In genomic region chr1:113913312-113913668, GRCh38 we compare ENCODE assay signal across 17 cellular contexts. TPM values are rescaled to one million over a fixed set of nuclear protein-coding genes. Genes with fewer than 3 reads are reported as not detected.
DNase-seq lines count a peak whose midpoint lies in the region; ATAC-seq, FAIRE-seq and TF ChIP-seq lines count a peak whose summit lies in the region.
"Had no signal": no experiment of that assay in that cellular context is flagged by ENCODE, and none has a peak within 500 bp of the region (broad histone marks: within the 10 kb centered on the region; RNA-seq: fewer than 3 reads in every experiment).

No MANE protein-coding gene starts in this region.

- no peak for TF ChIP-seq EP300 in tibial nerve (IDR thresholded peaks at IDR 0.05)

- H3K4me1 ChIP-seq in pancreas = peaks cover 0 to 3% (median 0%) of the 10 kb centered on the region in 3 donors
- peaks cover 0 to 11% (median 0%) of the 10 kb centered on the region in 4 donors for H3K4me1 ChIP-seq in tibial nerve

- intact Hi-C loops in Right ventricle myocardium superior (cut with DNase I) (no loop called here), pancreas (cut with DNase I) (no loop called here)

- TF ChIP-seq CTCF in pancreas (IDR thresholded peaks at IDR 0.05) = no peak
- no peak for TF ChIP-seq CTCF in tibial nerve (IDR thresholded peaks at IDR 0.05)

- no peaks in the 10 kb centered on the region for H3K27me3 ChIP-seq in pancreas
- no peaks in the 10 kb centered on the region for H3K27me3 ChIP-seq in tibial nerve

- DNase-seq in NCI-H2029 (lab: John Stamatoyannopoulos, UW) (peak; percentile 32), NCI-H2029 treated with DMSO at 0.1 percent for 48 hours (lab: John Stamatoyannopoulos, UW) (no peak), Right ventricle myocardium superior (no peak), pancreas (no peak), tibial nerve (ENCODE audit: low spot score in 2 of 2) (no peak), EL (no peak)
- DNase-seq in effector CD4-positive, alpha-beta T cell = no peak
- no peak for DNase-seq in activated CD4-positive, alpha-beta T cell treated with anti-CD3 and anti-CD28 coated beads for 4 hours
- DNase-seq: 8988T; CD4-positive, CD25-positive, alpha-beta regulatory T cell; DMS79; naive thymus-derived CD4-positive, alpha-beta T cell; NCI-H2107; SHP77 treated with DMSO at 0.1 percent for 48 hours; stimulated activated naive CD4-positive, alpha-beta T cell had no signal

- H3K36me3 ChIP-seq in pancreas (peaks cover 0 to 4% (median 0%) of the 10 kb centered on the region in 3 donors), tibial nerve (peaks cover 0 to 43% (median 9%) of the 10 kb centered on the region in 3 donors)

- no peak for FAIRE-seq in pancreas (lab: Jason Lieb, UNC)

- 38 to 49% methylated on average over 3 of the region's 3 CpGs for WGBS in pancreas, 2 donors
- 56 to 58% methylated on average over 3 of the region's 3 CpGs for WGBS in tibial nerve, 2 donors

- peak; percentile 61 for ATAC-seq in Right ventricle myocardium superior (ENCODE audit: poor library complexity)
- ATAC-seq in pancreas = peak in 3 of 4 donors; percentile 21 to 32 (median 29)
- ATAC-seq: activated naive CD4-positive, alpha-beta T cell treated with anti-CD3 and anti-CD28 coated beads, Interleukin-2, amount 50 U/mL, for 72 hours; naive thymus-derived CD4-positive, alpha-beta T cell; sciatic nerve had no signal

- no peak for TF ChIP-seq POLR2A in tibial nerve (IDR thresholded peaks at IDR 0.05)

- no peak overlapping the region for H3K4me3 ChIP-seq in pancreas
- H3K4me3 ChIP-seq in tibial nerve = no peak overlapping the region

- H3K27ac ChIP-seq in pancreas = peak overlapping the region in 2 of 4 donors; percentile 10 to 24
- peak overlapping the region; percentile 9 to 59 (median 40) for H3K27ac ChIP-seq in tibial nerve

- H3K9me3 ChIP-seq in pancreas (no peaks in the 10 kb centered on the region), tibial nerve (no peaks in the 10 kb centered on the region)

RNA-seq across cellular contexts. Expression of gene DCLRE1B, which starts 8.2 kb away (rescaled TPM):
- total RNA-seq in Right ventricle myocardium superior = 2.2 TPM
- 1 to 10 TPM in 5 of 6 donors, under 1 TPM in 1; 0.71 to 2.7 (median 1.5) TPM for total RNA-seq in pancreas
- polyA plus RNA-seq in pancreas = 1 to 10 TPM in 1 of 2 donors, under 1 TPM in 1; 0.68 to 1.2 TPM
- 1 to 10 TPM; 3.5 to 7.2 (median 4.3) TPM for total RNA-seq in tibial nerve

RNA-seq across cellular contexts. Expression of gene AP4B1, which starts 8.7 kb away (rescaled TPM):
- total RNA-seq in Right ventricle myocardium superior (11.4 TPM), pancreas (10 to 100 TPM in 5 of 6 donors, 1 to 10 TPM in 1; 8.2 to 16.4 (median 11.8) TPM), tibial nerve (10 to 100 TPM; 22.1 to 39.9 (median 34.5) TPM)
- 10 to 100 TPM; 17.4 to 37.5 TPM for polyA plus RNA-seq in pancreas

RNA-seq across cellular contexts. Expression of gene HIPK1, which starts 15.8 kb away (rescaled TPM):
- total RNA-seq in Right ventricle myocardium superior = 52.4 TPM
- 10 to 100 TPM; 27.9 to 42.1 (median 30.4) TPM for total RNA-seq in pancreas
- polyA plus RNA-seq in pancreas = 10 to 100 TPM in 1 of 2 donors, 1 to 10 TPM in 1; 6.8 to 16.5 TPM
- 10 to 100 TPM; 42.3 to 63.4 (median 53.0) TPM for total RNA-seq in tibial nerve

RNA-seq across cellular contexts. Expression of gene BCL2L15, which starts 25.9 kb away (rescaled TPM):
- total RNA-seq in Right ventricle myocardium superior (not detected), pancreas (10 to 100 TPM; 13.9 to 25.8 (median 16.2) TPM), tibial nerve (under 1 TPM; 0.22 to 0.63 (median 0.35) TPM)
- polyA plus RNA-seq in pancreas = 10 to 100 TPM in 1 of 2 donors, 1 to 10 TPM in 1; 4.9 to 13.6 TPM

RNA-seq across cellular contexts. Expression of gene PTPN22, which starts 41.8 kb away (rescaled TPM):
- 0.35 TPM for total RNA-seq in Right ventricle myocardium superior
- 1 to 10 TPM in 4 of 6 donors, under 1 TPM in 2; 0.75 to 2.3 (median 1.2) TPM for total RNA-seq in pancreas
- 1 to 10 TPM in 1 of 2 donors, under 1 TPM in 1; 0.57 to 1.2 TPM for polyA plus RNA-seq in pancreas
- 1 to 10 TPM; 2.3 to 4.9 (median 3.5) TPM for total RNA-seq in tibial nerve
